ENCODE assay signal across 6 cellular contexts in genomic region chr11:65353900-65354264, GRCh38. TPM values are rescaled to one million over a fixed set of nuclear protein-coding genes. Genes with fewer than 3 reads are reported as not detected.
DNase-seq lines count a peak whose midpoint lies in the region; ATAC-seq and TF ChIP-seq lines count a peak whose summit lies in the region.

No MANE protein-coding gene starts in this region.

- DNase-seq in PC-9 (no peak), esophagus squamous epithelium (lab: John Stamatoyannopoulos, UW) (no peak), smooth muscle cell (lab: John Stamatoyannopoulos, UW; ENCODE audit: unreplicated experiment) (no peak), DMS 273 (lab: John Stamatoyannopoulos, UW; ENCODE audit: unreplicated experiment) (no peak)
- no peak for DNase-seq in stimulated activated CD4-positive, alpha-beta T cell treated with anti-CD3 and anti-CD28 coated beads, Interleukin-2, amount 100 ng/mL, for 24 hours

- TF ChIP-seq POLR2A in esophagus squamous epithelium (IDR thresholded peaks at IDR 0.05): no peak

- H3K9me3 ChIP-seq in PC-9 (ENCODE audit: insufficient read depth, low read depth) (no peaks in the 10 kb centered on the region), esophagus squamous epithelium (no peaks in the 10 kb centered on the region), smooth muscle cell (replicated peaks; ENCODE audit: low read depth) (no peaks in the 10 kb centered on the region)

- H3K4me2 ChIP-seq in PC-9: peak overlapping the region; percentile 100
- peak overlapping the region; percentile 85 for H3K4me2 ChIP-seq in smooth muscle cell

- CTCF ChIA-PET in PC-9 (lab: Charles Lee): interaction anchor here (0.8 to 2.0 kb wide), 3 partner anchors 79 to 195 kb away, joined by 4 to 9 read pairs (median 8); no protein-coding TSS in a partner anchor

- peaks cover 11% of the 10 kb centered on the region for H3K4me1 ChIP-seq in PC-9 (replicated peaks; ENCODE audit: insufficient read depth)
- H3K4me1 ChIP-seq in esophagus squamous epithelium: peaks cover 18 to 28% (median 20%) of the 10 kb centered on the region in 3 donors
- no peaks in the 10 kb centered on the region for H3K4me1 ChIP-seq in smooth muscle cell (ENCODE audit: low read depth)

- H4K20me1 ChIP-seq in PC-9 (ENCODE audit: insufficient read depth): no peaks in the 10 kb centered on the region; the same call in 1 of the 2 replicates
- peaks cover 37% of the 10 kb centered on the region for H4K20me1 ChIP-seq in smooth muscle cell (ENCODE audit: low read depth)

- H3K27ac ChIP-seq in PC-9: no peak overlapping the region
- peak overlapping the region; percentile 47 to 78 (median 66) for H3K27ac ChIP-seq in esophagus squamous epithelium
- peak overlapping the region; percentile 23 for H3K27ac ChIP-seq in smooth muscle cell (ENCODE audit: low read depth)

- H3K36me3 ChIP-seq in PC-9 (ENCODE audit: low read depth) (peaks cover 12% of the 10 kb centered on the region), esophagus squamous epithelium (peaks cover 14 to 41% (median 15%) of the 10 kb centered on the region in 3 donors), smooth muscle cell (ENCODE audit: low read depth) (peaks cover 11% of the 10 kb centered on the region)

- TF ChIP-seq CTCF in PC-9 (conservative IDR thresholded peaks at IDR 0.05): no peak
- no peak for TF ChIP-seq CTCF in esophagus squamous epithelium (IDR thresholded peaks at IDR 0.05)
- no peak for TF ChIP-seq CTCF in smooth muscle cell (IDR thresholded peaks at IDR 0.05; ENCODE audit: borderline replicate concordance, insufficient read depth, poor library complexity, severe bottlenecking)

- H3K4me3 ChIP-seq in PC-9 (peak overlapping the region; percentile 87), esophagus squamous epithelium (peak overlapping the region; percentile 56 to 91 (median 64)), smooth muscle cell (peak overlapping the region; percentile 56)

- WGBS in esophagus squamous epithelium, 2 donors: 24 to 34% methylated on average over 16 of the region's 16 CpGs
- WGBS in smooth muscle cell (ENCODE audit: low lambda C conversion rate): 29% methylated on average over 16 of the region's 16 CpGs

- H3K9ac ChIP-seq in smooth muscle cell (ENCODE audit: low read depth): no peak overlapping the region

- H3K79me2 ChIP-seq in PC-9 (ENCODE audit: low read depth) (no peaks in the 10 kb centered on the region), smooth muscle cell (ENCODE audit: low read depth) (no peaks in the 10 kb centered on the region)

- ATAC-seq in HG03025 (IDR thresholded peaks at IDR 0.05; ENCODE audit: low FRiP score, unreplicated experiment): no peak

- H3K27me3 ChIP-seq in PC-9 (ENCODE audit: insufficient read depth, low read depth): no peaks in the 10 kb centered on the region
- peaks cover 0 to 13% (median 0%) of the 10 kb centered on the region in 4 donors for H3K27me3 ChIP-seq in esophagus squamous epithelium
- H3K27me3 ChIP-seq in smooth muscle cell (ENCODE audit: low read depth): peaks cover 34% of the 10 kb centered on the region

- H3K9me2 ChIP-seq in PC-9 (ENCODE audit: insufficient read depth): no peaks in the 10 kb centered on the region

- peak overlapping the region; percentile 76 for H2AFZ ChIP-seq in PC-9
- H2AFZ ChIP-seq in smooth muscle cell (ENCODE audit: low read depth): no peak overlapping the region

- intact Hi-C loops in PC-9 (cut with micrococcal nuclease; ENCODE audit: unreplicated experiment): loop anchor here (2.0 kb wide), 1 partner anchor 37 kb away; no protein-coding TSS in a partner anchor
- intact Hi-C loops in esophagus squamous epithelium (cut with DNase I): no loop called here

- peaks cover 49% of the 10 kb centered on the region for H3F3A ChIP-seq in PC-9 (ENCODE audit: insufficient read depth, low read depth)
- H3F3A ChIP-seq in smooth muscle cell (ENCODE audit: low read depth): peaks cover 26% of the 10 kb centered on the region

- POLR2A ChIA-PET in PC-9 (lab: Charles Lee; ENCODE audit: unreplicated experiment): interaction anchor here (0.7 kb wide), 1 partner anchor 506 kb away, joined by 5 read pairs; no protein-coding TSS in a partner anchor

- no TSS peak for BruUV-seq in PC-9 (replicated peaks; lab: Mats Ljungman, UMichigan)

RNA-seq across cellular contexts. Expression of gene TIGD3, which starts 0.7 kb away (rescaled TPM):
- total RNA-seq in PC-9 (2021): 1.7 and 1.8 TPM in 2 replicates
- 1 to 10 TPM in 1 of 4 donors, under 1 TPM in 3; 0.13 to 1.3 (median 0.56) TPM for total RNA-seq in esophagus squamous epithelium
- 0.49 TPM in 1 of 2 replicates, not detected in the other for total RNA-seq in smooth muscle cell
- polyA plus RNA-seq in smooth muscle cell: not detected in 2 replicates

RNA-seq across cellular contexts. Expression of gene DPF2, which starts 20.2 kb away (rescaled TPM):
- total RNA-seq in PC-9 (2021) (75.6 and 80.6 TPM in 2 replicates), esophagus squamous epithelium (10 to 100 TPM; 18.7 to 35.3 (median 23.8) TPM), smooth muscle cell (40.1 and 40.5 TPM in 2 replicates)
- polyA plus RNA-seq in smooth muscle cell: 69.4 and 82.1 TPM in 2 replicates

RNA-seq across cellular contexts. Expression of gene SLC25A45, which starts 28.6 kb away (rescaled TPM):
- total RNA-seq in PC-9 (2021): 9.5 and 9.8 TPM in 2 replicates
- total RNA-seq in esophagus squamous epithelium: 1 to 10 TPM; 1.9 to 7.7 (median 4.0) TPM
- total RNA-seq in smooth muscle cell: 0.81 and 2.2 TPM in 2 replicates
- polyA plus RNA-seq in smooth muscle cell: 3.4 and 7.7 TPM in 2 replicates

RNA-seq across cellular contexts. Expression of gene FRMD8, which starts 32.6 kb away (rescaled TPM):
- total RNA-seq in PC-9 (2021): 32.4 and 48.9 TPM in 2 replicates
- 10 to 100 TPM; 44.1 to 88.7 (median 81.0) TPM for total RNA-seq in esophagus squamous epithelium
- 16.7 and 19.1 TPM in 2 replicates for total RNA-seq in smooth muscle cell
- 37.8 and 40.8 TPM in 2 replicates for polyA plus RNA-seq in smooth muscle cell

RNA-seq across cellular contexts. Expression of gene CDC42EP2, which starts 39.2 kb away (rescaled TPM):
- total RNA-seq in PC-9 (2021): 17.8 and 20.8 TPM in 2 replicates
- 10 to 100 TPM in 1 of 4 donors, 1 to 10 TPM in 2, under 1 TPM in 1; 0.76 to 11.4 (median 5.6) TPM for total RNA-seq in esophagus squamous epithelium
- 0.94 and 4.0 TPM in 2 replicates for total RNA-seq in smooth muscle cell
- 7.8 and 13.0 TPM in 2 replicates for polyA plus RNA-seq in smooth muscle cell
